In genomic region chr3:66953934-66954333, GRCh38 we compare ENCODE assay signal across 35 cellular contexts. TPM values are rescaled to one million over a fixed set of nuclear protein-coding genes. Genes with fewer than 3 reads are reported as not detected.
"Had no signal": no experiment of that assay in that cellular context is flagged by ENCODE, and none has a peak within 500 bp of the region (broad histone marks: within the 10 kb centered on the region; RNA-seq: fewer than 3 reads in every experiment).

No MANE protein-coding gene starts in this region.

- FAIRE-seq: astrocyte, bronchial epithelial cell had no signal

- H3K4me1 ChIP-seq: adrenal gland, ascending aorta, body of pancreas, breast epithelium had no signal

- H3K4me3 ChIP-seq: adrenal gland, ascending aorta, body of pancreas, breast epithelium, cardiac muscle cell had no signal

- H3K9me3 ChIP-seq: adrenal gland, ascending aorta, body of pancreas, breast epithelium had no signal

- H3K27me3 ChIP-seq: adrenal gland, ascending aorta, body of pancreas, brain microvascular endothelial cell, breast epithelium, cardiac muscle cell had no signal

- H3K27ac ChIP-seq: adrenal gland, ascending aorta, body of pancreas, brain microvascular endothelial cell, breast epithelium, cardiac muscle cell had no signal

- H3K36me3 ChIP-seq: adrenal gland, ascending aorta, brain microvascular endothelial cell, breast epithelium, cardiac muscle cell had no signal

- DNase-seq: activated effector memory CD4-positive, alpha-beta T cell treated with anti-CD3 and anti-CD28 coated beads, Interleukin-2, amount 50 U/mL, for 16 hours; activated effector memory CD4-positive, alpha-beta T cell treated with Interleukin-2 at 50 U/mL for 16 hours; activated gamma-delta T cell; activated gamma-delta T cell treated with Interleukin-2 at 50 U/mL for 16 hours; activated naive CD4-positive, alpha-beta T cell; activated naive CD4-positive, alpha-beta T cell treated with anti-CD3 and anti-CD28 coated beads for 36 hours; activated naive CD4-positive, alpha-beta T cell treated with anti-CD3 and anti-CD28 coated beads, Interleukin-2, amount 10 ng/mL, durations not matched to agents 7 days and 5 days; activated naive CD4-positive, alpha-beta T cell treated with anti-CD3 and anti-CD28 coated beads, Interleukin-2, amount 50 U/mL, for 16 hours; activated naive CD4-positive, alpha-beta T cell treated with Interleukin-2 at 50 U/mL for 16 hours; activated naive CD8-positive, alpha-beta T cell treated with anti-CD3 and anti-CD28 coated beads for 36 hours; activated naive CD8-positive, alpha-beta T cell treated with anti-CD3 and anti-CD28 coated beads, Interleukin-2, amount 10 ng/mL, durations not matched to agents 7 days and 5 days; activated naive CD8-positive, alpha-beta T cell treated with anti-CD3 and anti-CD28 coated beads, Interleukin-2, amount 50 U/mL, for 24 hours; activated T-cell treated with anti-CD3 and anti-CD28 coated beads for 4 hours; activated T-cell treated with anti-CD3 and anti-CD28 coated beads, Interleukin-2, amount 50 U/mL, for 1 hour; activated T-cell treated with anti-CD3 and anti-CD28 coated beads, Interleukin-2, amount 50 U/mL, for 24 hours; activated T-cell treated with anti-CD3 and anti-CD28 coated beads, Interleukin-2, amount 50 U/mL, for 4 hours; activated T-cell treated with anti-CD3 and anti-CD28 coated beads, Interleukin-2, amount 50 U/mL, for 48 hours; activated T-cell treated with anti-CD3 and anti-CD28 coated beads, Interleukin-2, amount 50 U/mL, for 72 hours; adrenal gland; amniotic stem cell; amygdala; anterior cingulate cortex; aorta; body of pancreas; brain microvascular endothelial cell; caudate nucleus; central memory CD4-positive, alpha-beta T cell; cerebellar nuclear complex had no signal

- ATAC-seq: activated naive CD4-positive, alpha-beta T cell treated with anti-CD3 and anti-CD28 coated beads, Interleukin-2, amount 50 U/mL, for 72 hours; activated naive CD8-positive, alpha-beta T cell treated with anti-CD3 and anti-CD28 coated beads, Interleukin-2, amount 50 U/mL, for 24 hours; activated T-cell treated with anti-CD3 and anti-CD28 coated beads, Interleukin-2, amount 50 U/mL, for 4 hours; activated T-cell treated with anti-CD3 and anti-CD28 coated beads, Interleukin-2, amount 50 U/mL, for 72 hours; activated T-helper 17 cell treated with anti-CD3 and anti-CD28 coated beads, Interleukin-2, amount 50 U/mL, for 72 hours; body of pancreas had no signal

RNA-seq across cellular contexts. Expression of gene KBTBD8, which starts 44.2 kb away (rescaled TPM):
- total RNA-seq: ascending aorta had no signal
